11 cellular contexts compared by ENCODE assay signal in genomic region chr15:29815000-29815704, GRCh38. TPM values are rescaled to one million over a fixed set of nuclear protein-coding genes. Genes with fewer than 3 reads are reported as not detected.
DNase-seq lines count a peak whose midpoint lies in the region; ATAC-seq and TF ChIP-seq lines count a peak whose summit lies in the region.
"Had no signal": no experiment of that assay in that cellular context is flagged by ENCODE, and none has a peak within 500 bp of the region (broad histone marks: within the 10 kb centered on the region; RNA-seq: fewer than 3 reads in every experiment).

No MANE protein-coding gene starts in this region.

- H3K4me1 ChIP-seq in A673 (ENCODE audit: insufficient read depth, low read length, poor library complexity, severe bottlenecking) (peaks cover 16% of the 10 kb centered on the region), body of pancreas (peaks cover 62% of the 10 kb centered on the region)
- H3K4me1 ChIP-seq: BLaER1 treated with 17β-estradiol and CSF1 and Interleukin-3, amounts not matched to agents 10 nM and 100 nM had no signal

- no TSS peak for BruUV-seq in A673 (replicated peaks; lab: Mats Ljungman, UMichigan)

- H3K4me1 Mint-ChIP-seq in CD14-positive monocyte: no peaks in the 10 kb centered on the region

- TF ChIP-seq CTCF in A673 (conservative IDR thresholded peaks at IDR 0.05; ENCODE audit: low read depth, low read length) (no peak), body of pancreas (IDR thresholded peaks at IDR 0.05) (no peak), CD14-positive monocyte (IDR thresholded peaks at IDR 0.05) (no peak)

- H3K36me3 Mint-ChIP-seq in CD14-positive monocyte: no peaks in the 10 kb centered on the region

- WGBS in body of pancreas, 2 donors: 23 to 25% methylated on average over 3 of the region's 3 CpGs

- H3K9me3 ChIP-seq in A673 (ENCODE audit: low read depth, low read length, poor library complexity, severe bottlenecking) (no peaks in the 10 kb centered on the region), body of pancreas (no peaks in the 10 kb centered on the region)

- ATAC-seq in body of pancreas (peak; percentile 74), HG02571 (IDR thresholded peaks at IDR 0.05; ENCODE audit: unreplicated experiment) (no peak), GM18498 (IDR thresholded peaks at IDR 0.05; ENCODE audit: unreplicated experiment) (no peak), HG03432 (IDR thresholded peaks at IDR 0.05; ENCODE audit: unreplicated experiment) (no peak)

- intact Hi-C loops in A673 (cut with micrococcal nuclease; ENCODE audit: unreplicated experiment): no loop called here
- intact Hi-C loops in body of pancreas (cut with DNase I): no loop called here
- intact Hi-C loops in CD14-positive monocyte (cut with micrococcal nuclease): no loop called here

- H3K4me3 ChIP-seq in A673 (ENCODE audit: low read depth, low read length, poor library complexity, severe bottlenecking) (no peak overlapping the region), body of pancreas (no peak overlapping the region)
- H3K4me3 ChIP-seq: BLaER1 treated with 17β-estradiol and CSF1 and Interleukin-3, amounts not matched to agents 10 nM and 100 nM had no signal

- CTCF ChIA-PET in A673 (lab: Charles Lee): no interaction called here

- H3K36me3 ChIP-seq in A673 (ENCODE audit: insufficient read depth, low read length, poor library complexity, severe bottlenecking): no peaks in the 10 kb centered on the region
- H3K36me3 ChIP-seq in body of pancreas (replicated peaks in 1 of 2; ENCODE audit: insufficient read depth in 1 of 2, low read depth in 2 of 2): no peaks in the 10 kb centered on the region
- H3K36me3 ChIP-seq: BLaER1 treated with 17β-estradiol and CSF1 and Interleukin-3, amounts not matched to agents 10 nM and 100 nM had no signal

- H3K4me3 Mint-ChIP-seq in CD14-positive monocyte: peak overlapping the region in 1 of 2 donors; percentile 8

- H3K27ac ChIP-seq in A673 (ENCODE audit: low read depth, low read length, poor library complexity, severe bottlenecking) (no peak overlapping the region), body of pancreas (peak overlapping the region in 2 of 4 donors; percentile 25 to 27)
- H3K27ac ChIP-seq: BLaER1 treated with 17β-estradiol and CSF1 and Interleukin-3, amounts not matched to agents 10 nM and 100 nM had no signal

- no peak overlapping the region for H3K27ac Mint-ChIP-seq in CD14-positive monocyte

- peak; percentile 24 for DNase-seq in A673 (ENCODE audit: low spot score)
- peak; percentile 4 for DNase-seq in HK-2 (ENCODE audit: unreplicated experiment)
- peak in 3 of 4 donors; percentile 38 to 50 (median 41) for DNase-seq in body of pancreas
- peak; percentile 8 for DNase-seq in kidney glomerular epithelial cell (lab: John Stamatoyannopoulos, UW)
- DNase-seq in CD14-positive monocyte (ENCODE audit: low spot score): no peak
- DNase-seq: activated effector memory CD4-positive, alpha-beta T cell treated with anti-CD3 and anti-CD28 coated beads, Interleukin-2, amount 50 U/mL, for 16 hours; mesendoderm had no signal

- H3K27me3 ChIP-seq in A673 (replicated peaks; ENCODE audit: insufficient read depth, low read depth, low read length, poor library complexity) (no peaks in the 10 kb centered on the region), body of pancreas (no peaks in the 10 kb centered on the region)

- POLR2A ChIA-PET in A673 (lab: Charles Lee; ENCODE audit: low non-redundant PET): no interaction called here

- H3K9me3 Mint-ChIP-seq in CD14-positive monocyte: peaks cover 4 to 28% (median 17%) of the 10 kb centered on the region in 7 donors

- peaks cover 51 to 63% (median 53%) of the 10 kb centered on the region in 3 donors for H3K27me3 Mint-ChIP-seq in CD14-positive monocyte (ENCODE audit: low read depth in 3 of 3)

- no peak for TF ChIP-seq POLR2A in body of pancreas (IDR thresholded peaks at IDR 0.05)

RNA-seq across cellular contexts. Expression of gene TJP1, which starts 7.1 kb away (rescaled TPM):
- total RNA-seq in A673 (2021) (34.7 and 42.9 TPM in 2 replicates), body of pancreas (10 to 100 TPM; 68.7 to 70.9 TPM)
- not detected for polyA plus RNA-seq in CD14-positive monocyte
